15 cellular contexts compared by ENCODE assay signal in the genomic region with DNA sequence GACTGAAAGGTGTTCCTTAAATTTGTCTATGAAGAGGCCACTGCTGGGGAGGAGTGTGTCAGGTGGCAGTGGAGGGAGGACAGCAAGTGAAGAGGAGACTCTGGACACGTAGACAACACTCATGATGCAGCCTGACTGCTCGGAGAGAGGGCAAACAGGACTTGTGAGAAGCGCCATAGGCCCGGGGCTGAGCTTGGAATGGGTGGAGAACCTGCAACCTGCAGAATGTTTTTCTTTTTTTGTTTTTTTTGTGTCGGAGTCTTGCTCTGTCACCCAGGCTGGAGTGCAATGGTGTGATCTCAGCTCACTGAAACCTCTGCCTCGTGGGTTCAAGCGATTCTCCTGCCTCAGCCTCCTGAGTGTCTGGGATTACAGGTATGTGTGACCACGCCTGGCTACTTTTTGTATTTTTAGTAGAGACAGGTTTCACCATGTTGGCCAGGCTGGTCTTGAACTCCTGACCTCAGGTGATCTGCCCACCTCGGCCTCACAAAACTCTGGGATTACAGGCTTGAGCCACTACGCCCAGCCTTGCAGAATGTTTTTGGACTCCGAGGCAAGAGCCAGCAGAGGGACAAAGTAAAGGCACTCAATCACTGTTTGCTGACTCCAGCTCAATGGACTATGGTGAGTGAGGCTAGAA. TPM values are rescaled to one million over a fixed set of nuclear protein-coding genes. Genes with fewer than 3 reads are reported as not detected.
DNase-seq lines count a peak whose midpoint lies in the region; ATAC-seq, FAIRE-seq and TF ChIP-seq lines count a peak whose summit lies in the region.
"Had no signal": no experiment of that assay in that cellular context is flagged by ENCODE, and none has a peak within 500 bp of the region (broad histone marks: within the 10 kb centered on the region; RNA-seq: fewer than 3 reads in every experiment).

No MANE protein-coding gene starts in this region.

- no peak overlapping the region for H3K4ac ChIP-seq in H1 (replicated peaks; ENCODE audit: insufficient read length, low read depth, low read length)
- no peak overlapping the region for H3K4ac ChIP-seq in neuronal stem cell (ENCODE audit: low read length)

- TF ChIP-seq EP300 in HepG2 (IDR thresholded peaks at IDR 0.05; ENCODE audit: low read depth in 2 of 2, low read length in 2 of 2) (no peak), HepG2 (CRISPR knock-in tag; IDR thresholded peaks at IDR 0.05; ENCODE audit: borderline replicate concordance) (no peak), H1 (IDR thresholded peaks at IDR 0.05; ENCODE audit: borderline replicate concordance in 1 of 2, low read depth in 2 of 2, low read length in 2 of 2) (no peak)

- POLR2A ChIA-PET in HepG2 (lab: Yijun Ruan, JAX) (interaction anchor here (1.0 kb wide), 1 partner anchor 19 kb away, joined by 3 read pairs; no protein-coding TSS in a partner anchor), H1 (lab: Charles Lee; ENCODE audit: partially characterized antibody) (interaction anchor here (0.7 to 6.7 kb wide), 7 partner anchors 13 to 235 kb away, joined by 3 to 104 read pairs (median 3); a partner anchor contains a TSS)

- H2BK120ac ChIP-seq in H1 (replicated peaks; ENCODE audit: low read depth, low read length) (no peak overlapping the region), neuronal stem cell (ENCODE audit: low read depth, low read length) (no peak overlapping the region)

- H4K91ac ChIP-seq in H1 (replicated peaks; ENCODE audit: insufficient read length, low read length) (no peak overlapping the region), neuronal stem cell (ENCODE audit: low read depth, low read length, poor library complexity) (no peak overlapping the region)

- H3K9me3 Mint-ChIP-seq in glutamatergic neuron (ENCODE audit: unreplicated experiment), result peaks cover 9% of the 10 kb centered on the region

- TF ChIP-seq POLR2A in HepG2 (IDR thresholded peaks at IDR 0.05; ENCODE audit: insufficient read depth in 1 of 2, low read depth in 2 of 2, low read length in 2 of 2) (no peak), right lobe of liver (IDR thresholded peaks at IDR 0.05) (no peak), H1 (IDR thresholded peaks at IDR 0.05; ENCODE audit: control extremely low read depth in 1 of 2, low read depth in 2 of 2, low read length in 2 of 2) (no peak)

- FAIRE-seq in HepG2 (lab: Jason Lieb, UNC) (no peak), H1 (lab: Jason Lieb, UNC) (no peak)
- FAIRE-seq: GM19239, H54 had no signal

- no peak overlapping the region for H3K4me3 Mint-ChIP-seq in glutamatergic neuron (ENCODE audit: unreplicated experiment)

- H3K4me1 Mint-ChIP-seq in glutamatergic neuron (ENCODE audit: low read depth, unreplicated experiment), result peaks cover 1% of the 10 kb centered on the region

- H3K18ac ChIP-seq in H1 (ENCODE audit: extremely low read depth, low read length) (no peak overlapping the region), neuronal stem cell (ENCODE audit: low read length) (peak overlapping the region; percentile 11)

- H2BK12ac ChIP-seq in H1 (ENCODE audit: low read depth, low read length), result no peak overlapping the region
- no peak overlapping the region for H2BK12ac ChIP-seq in neuronal stem cell (ENCODE audit: low read length)

- no peak for TF ChIP-seq CTCF in HepG2 (CRISPR knock-in tag; IDR thresholded peaks at IDR 0.05)
- TF ChIP-seq CTCF in right lobe of liver (IDR thresholded peaks at IDR 0.05), result no peak
- no peak for TF ChIP-seq CTCF in H1 (IDR thresholded peaks at IDR 0.05; ENCODE audit: control extremely low read depth in 1 of 3, insufficient read depth in 1 of 3, low read depth in 1 of 3, low read length in 3 of 3)
- TF ChIP-seq CTCF in glutamatergic neuron (IDR thresholded peaks at IDR 0.05; ENCODE audit: partially characterized antibody, unreplicated experiment), result no peak
- no peak for TF ChIP-seq CTCF in hepatocyte (IDR thresholded peaks at IDR 0.05; ENCODE audit: poor library complexity)

- H3K4me3 ChIP-seq in HepG2 (replicated peaks in 1 of 3; ENCODE audit: insufficient read depth in 1 of 3, low read depth in 2 of 3, low read length in 3 of 3) (peak overlapping the region in 1 of 3 experiments; percentile 57; a peak in 4 of 6 replicates), right lobe of liver (no peak overlapping the region), H1 (ENCODE audit: extremely low read depth in 1 of 4, insufficient read depth in 2 of 4, low read depth in 3 of 4, low read length in 4 of 4) (no peak overlapping the region), neuronal stem cell (ENCODE audit: low read length in 2 of 2) (no peak overlapping the region), hepatocyte (no peak overlapping the region)
- H3K4me3 ChIP-seq: BLaER1 treated with 17β-estradiol and CSF1 and Interleukin-3, amounts not matched to agents 10 nM and 100 nM had no signal

- BruUV-seq in HepG2 (replicated peaks; lab: Mats Ljungman, UMichigan), result no TSS peak

- H3K27ac ChIP-seq in HepG2 (ENCODE audit: extremely low read length, insufficient read depth, low read length) (no peak overlapping the region), right lobe of liver (no peak overlapping the region), H1 (ENCODE audit: low read depth, low read length) (no peak overlapping the region), neuronal stem cell (replicated peaks; ENCODE audit: low read length) (no peak overlapping the region), hepatocyte (no peak overlapping the region)
- H3K27ac ChIP-seq: BLaER1 treated with 17β-estradiol and CSF1 and Interleukin-3, amounts not matched to agents 10 nM and 100 nM had no signal

- H3K9ac ChIP-seq in HepG2 (ENCODE audit: insufficient read depth, low read depth, low read length), result 0 out of 2 replicates have a peak overlapping the region, but pooled peaks have one; percentile 13
- no peak overlapping the region for H3K9ac ChIP-seq in H1 (replicated peaks in 1 of 4; ENCODE audit: extremely low read depth in 1 of 4, low read depth in 3 of 4, low read length in 3 of 4)
- H3K9ac ChIP-seq in neuronal stem cell (ENCODE audit: low read depth, low read length, poor library complexity), result no peak overlapping the region
- H3K9ac ChIP-seq: BLaER1 treated with 17β-estradiol and CSF1 and Interleukin-3, amounts not matched to agents 10 nM and 100 nM had no signal

- H3K36me3 ChIP-seq in HepG2 (replicated peaks in 1 of 2; ENCODE audit: control insufficient read depth in 1 of 2, insufficient read depth in 2 of 2, low read length in 2 of 2) (no peaks in the 10 kb centered on the region), right lobe of liver (no peaks in the 10 kb centered on the region), H1 (ENCODE audit: control insufficient read depth in 2 of 4, insufficient read depth in 4 of 4, low read length in 3 of 4) (no peaks in the 10 kb centered on the region), neuronal stem cell (replicated peaks in 1 of 2; ENCODE audit: control insufficient read depth in 2 of 2, insufficient read depth in 2 of 2, low read length in 2 of 2) (no peaks in the 10 kb centered on the region), hepatocyte (replicated peaks; ENCODE audit: insufficient read depth, low read depth) (no peaks in the 10 kb centered on the region)
- H3K36me3 ChIP-seq: BLaER1 treated with 17β-estradiol and CSF1 and Interleukin-3, amounts not matched to agents 10 nM and 100 nM had no signal

- H2AK5ac ChIP-seq in H1 (ENCODE audit: low read depth, low read length), result no peak overlapping the region
- H2AK5ac ChIP-seq in neuronal stem cell (ENCODE audit: low read depth, low read length), result no peak overlapping the region

- no peak overlapping the region for H4K5ac ChIP-seq in H1 (ENCODE audit: insufficient read length, low read depth, low read length)

- peak overlapping the region; percentile 18 for H2AFZ ChIP-seq in HepG2 (ENCODE audit: low read length)
- H2AFZ ChIP-seq in H1 (ENCODE audit: low read length), result no peak overlapping the region
- no peak overlapping the region for H2AFZ ChIP-seq in neuronal stem cell (ENCODE audit: low read length)
- H2AFZ ChIP-seq in hepatocyte, result no peak overlapping the region

- H3K4me2 ChIP-seq in HepG2 (ENCODE audit: low read depth, low read length) (peak overlapping the region; percentile 73), H1 (ENCODE audit: insufficient read depth in 1 of 2, low read depth in 2 of 2, low read length in 2 of 2) (no peak overlapping the region), neuronal stem cell (ENCODE audit: insufficient read depth, low read length, poor library complexity, severe bottlenecking) (no peak overlapping the region), hepatocyte (no peak overlapping the region)
- H3K4me2 ChIP-seq: BLaER1 treated with 17β-estradiol and CSF1 and Interleukin-3, amounts not matched to agents 10 nM and 100 nM had no signal

- H3K56ac ChIP-seq in H1 (replicated peaks; ENCODE audit: insufficient read length, low read depth, low read length), result no peak overlapping the region

- H3K23ac ChIP-seq in H1 (ENCODE audit: insufficient read length), result no peak overlapping the region
- no peak overlapping the region for H3K23ac ChIP-seq in neuronal stem cell (ENCODE audit: low read depth, low read length, poor library complexity)

- H4K20me1 ChIP-seq in HepG2 (ENCODE audit: insufficient read depth, low read length) (no peaks in the 10 kb centered on the region), H1 (replicated peaks in 1 of 2; ENCODE audit: control insufficient read depth in 1 of 2, insufficient read depth in 2 of 2, low read length in 2 of 2) (no peaks in the 10 kb centered on the region), hepatocyte (ENCODE audit: insufficient read depth, poor library complexity, severe bottlenecking) (no peaks in the 10 kb centered on the region)
- H4K20me1 ChIP-seq: BLaER1 treated with 17β-estradiol and CSF1 and Interleukin-3, amounts not matched to agents 10 nM and 100 nM had no signal

- peaks cover 16% of the 10 kb centered on the region for H3K27me3 Mint-ChIP-seq in glutamatergic neuron (ENCODE audit: unreplicated experiment)

- in situ Hi-C loops in HepG2 (cut with HindIII; ENCODE audit: extremely low pct_ligation_motif_present, low pct_unique_long_range_greater_than_20kb), result no loop called here

- H3K36me3 Mint-ChIP-seq in glutamatergic neuron (ENCODE audit: unreplicated experiment), result no peaks in the 10 kb centered on the region

- H3K4me1 ChIP-seq in HepG2 (ENCODE audit: insufficient read depth, low read length), result peaks cover 44% of the 10 kb centered on the region
- H3K4me1 ChIP-seq in right lobe of liver, result peaks cover 0 to 2% (median 0%) of the 10 kb centered on the region in 4 donors
- H3K4me1 ChIP-seq in H1 (replicated peaks in 1 of 4; ENCODE audit: control insufficient read depth in 3 of 4, insufficient read depth in 4 of 4, low read length in 3 of 4), result no peaks in the 10 kb centered on the region; a peak in 1 of 7 replicates
- H3K4me1 ChIP-seq in neuronal stem cell (ENCODE audit: control insufficient read depth in 2 of 2, insufficient read depth in 1 of 2, low read depth in 1 of 2, low read length in 2 of 2), result no peaks in the 10 kb centered on the region
- no peaks in the 10 kb centered on the region for H3K4me1 ChIP-seq in hepatocyte (ENCODE audit: insufficient read depth)

- no peaks in the 10 kb centered on the region for H3K79me2 ChIP-seq in HepG2 (ENCODE audit: insufficient read depth, low read length)
- H3K79me2 ChIP-seq in H1 (ENCODE audit: control insufficient read depth in 1 of 2, insufficient read depth in 2 of 2, low read length in 2 of 2), result no peaks in the 10 kb centered on the region
- H3K79me2 ChIP-seq in hepatocyte, result no peaks in the 10 kb centered on the region

- H2BK20ac ChIP-seq in H1 (ENCODE audit: low read length), result no peak overlapping the region

- H3K9me3 ChIP-seq in HepG2 (ENCODE audit: low read length), result no peaks in the 10 kb centered on the region
- no peaks in the 10 kb centered on the region for H3K9me3 ChIP-seq in right lobe of liver
- no peaks in the 10 kb centered on the region for H3K9me3 ChIP-seq in H1 (ENCODE audit: insufficient read depth in 2 of 2, low read depth in 1 of 2, low read length in 1 of 2)
- no peaks in the 10 kb centered on the region for H3K9me3 ChIP-seq in neuronal stem cell (replicated peaks in 1 of 2; ENCODE audit: control insufficient read depth in 2 of 2, insufficient read depth in 1 of 2, low read depth in 1 of 2, low read length in 2 of 2)
- no peaks in the 10 kb centered on the region for H3K9me3 ChIP-seq in hepatocyte (ENCODE audit: low read depth)
- H3K9me3 ChIP-seq: BLaER1 treated with 17β-estradiol and CSF1 and Interleukin-3, amounts not matched to agents 10 nM and 100 nM had no signal

- no peak overlapping the region for H3K27ac Mint-ChIP-seq in glutamatergic neuron (ENCODE audit: unreplicated experiment)

- no peaks in the 10 kb centered on the region for H3K23me2 ChIP-seq in H1 (ENCODE audit: low read depth, low read length)

- DNase-seq in HepG2 (ENCODE audit: low spot score) (no peak), right lobe of liver (no peak), H1 (ENCODE audit: low read depth in 1 of 2, low spot score in 2 of 2) (no peak), neuronal stem cell (ENCODE audit: low spot score) (no peak), glutamatergic neuron (no peak), SKM-1 treated with dmso at 0.1 percent for 144 hours (lab: John Stamatoyannopoulos, UW; ENCODE audit: unreplicated experiment) (no peak), hepatocyte (ENCODE audit: low spot score) (no peak), nucleus accumbens (lab: John Stamatoyannopoulos, UW) (no peak)
- DNase-seq: 8988T; ACHN; CD4-positive, CD25-positive, alpha-beta regulatory T cell; GF-D8 had no signal

- 25% methylated on average over 11 of the region's 11 CpGs for WGBS in HepG2 (ENCODE audit: low lambda C conversion rate)
- 71% methylated on average over 7 of the region's 11 CpGs for WGBS in right lobe of liver (ENCODE audit: insufficient coverage, low coverage, low lambda C conversion rate, missing lambda C conversion rate)
- WGBS in H1 (ENCODE audit: extremely low coverage in 1 of 2, insufficient coverage in 1 of 2, insufficient read length in 1 of 2, insufficient replicate concordance in 2 of 2, low coverage in 1 of 2, low lambda C conversion rate in 2 of 2, missing lambda C conversion rate in 1 of 2), 2 experiments, result 89% methylated on average over 11 of the region's 11 CpGs; no CpG with 5 or more reads in 1 of the 2 experiments
- no CpG with 5 or more reads among the region's 11 CpGs for WGBS in neuronal stem cell (ENCODE audit: extremely low coverage in 2 of 2, insufficient read length in 2 of 2, insufficient replicate concordance in 1 of 2), 2 donors
- WGBS in hepatocyte (ENCODE audit: low lambda C conversion rate, missing lambda C conversion rate), result 90% methylated on average over 11 of the region's 11 CpGs

- no peak overlapping the region for H3K14ac ChIP-seq in H1 (ENCODE audit: insufficient read length)
- H3K14ac ChIP-seq in neuronal stem cell (ENCODE audit: low read length), result no peak overlapping the region

- H4K8ac ChIP-seq in H1 (ENCODE audit: extremely low read depth, insufficient read depth, low read length) (no peak overlapping the region), neuronal stem cell (ENCODE audit: low read depth, low read length) (no peak overlapping the region)

- H3K9me2 ChIP-seq in hepatocyte (replicated peaks; ENCODE audit: insufficient read depth), result no peaks in the 10 kb centered on the region

- TF ChIP-seq RAD21 in HepG2 (CRISPR knock-in tag; IDR thresholded peaks at IDR 0.05) (no peak), H1 (IDR thresholded peaks at IDR 0.05 in 1 of 2, conservative IDR thresholded peaks at IDR 0.05 in 1 of 2; ENCODE audit: low read depth in 2 of 2, low read length in 2 of 2) (no peak)

- H2BK5ac ChIP-seq in H1 (ENCODE audit: low read depth, low read length) (no peak overlapping the region), neuronal stem cell (ENCODE audit: low read length) (no peak overlapping the region)

- 0 out of 2 replicates have a peak overlapping the region, but pooled peaks have one; percentile 72 for H2BK15ac ChIP-seq in H1 (ENCODE audit: low read length)
- H2BK15ac ChIP-seq in neuronal stem cell (ENCODE audit: low read length), result no peak overlapping the region

- CTCF ChIA-PET in HepG2 (lab: Yijun Ruan, JAX; ENCODE audit: low intra/inter-chr PET ratio, low total read pairs), result no interaction called here
- CTCF ChIA-PET in H1 (lab: Charles Lee; ENCODE audit: partially characterized antibody), result interaction anchor here (0.5 to 2.1 kb wide), 12 partner anchors 8 to 280 kb away, joined by 3 to 9 read pairs (median 3); a partner anchor contains a TSS

- peaks cover 0 to 5% of the 10 kb centered on the region in 2 experiments; a peak in 1 of 5 replicates for H3K27me3 ChIP-seq in HepG2 (ENCODE audit: control insufficient read depth in 1 of 2, insufficient read depth in 2 of 2, low read length in 2 of 2)
- H3K27me3 ChIP-seq in right lobe of liver, result no peaks in the 10 kb centered on the region
- H3K27me3 ChIP-seq in H1 (replicated peaks in 1 of 4; ENCODE audit: control insufficient read depth in 3 of 4, extremely low read depth in 1 of 4, insufficient read depth in 3 of 4, low read length in 3 of 4), result no peaks in the 10 kb centered on the region
- no peaks in the 10 kb centered on the region for H3K27me3 ChIP-seq in neuronal stem cell (ENCODE audit: control insufficient read depth in 3 of 3, insufficient read depth in 3 of 3, low read depth in 1 of 3, low read length in 3 of 3)
- no peaks in the 10 kb centered on the region for H3K27me3 ChIP-seq in hepatocyte
- H3K27me3 ChIP-seq: BLaER1 treated with 17β-estradiol and CSF1 and Interleukin-3, amounts not matched to agents 10 nM and 100 nM had no signal

- no peak for ATAC-seq in HepG2
- no peak for ATAC-seq in right lobe of liver

- no peaks in the 10 kb centered on the region for H3K79me1 ChIP-seq in H1 (ENCODE audit: low read depth, low read length)
- no peaks in the 10 kb centered on the region for H3K79me1 ChIP-seq in neuronal stem cell (ENCODE audit: low read depth, low read length)

- intact Hi-C loops in HepG2 (cut with micrococcal nuclease; ENCODE audit: unreplicated experiment), result no loop called here
- intact Hi-C loops in right lobe of liver (cut with DNase I), result no loop called here

RNA-seq across cellular contexts. Expression of a gene that starts 18.9 kb away (rescaled TPM):
- 15.6 and 15.8 TPM in 2 replicates for total RNA-seq in HepG2 (2016; rRNA removed; fragmentation: Illumina TruSeq; extraction: Trizol)
- total RNA-seq in HepG2 (2016; cell fraction: cytosol; rRNA removed; fragmentation: Illumina TruSeq; extraction: Trizol; ENCODE audit: low read depth), result 12.9 and 19.3 TPM in 2 replicates
- total RNA-seq in HepG2 (2016; cell fraction: insoluble cytoplasmic fraction; rRNA removed; fragmentation: Illumina TruSeq; extraction: Trizol), result 16.5 and 17.3 TPM in 2 replicates
- total RNA-seq in HepG2 (2016; cell fraction: membrane; rRNA removed; fragmentation: Illumina TruSeq; extraction: Trizol), result 26.7 and 28.4 TPM in 2 replicates
- total RNA-seq in HepG2 (2016; cell fraction: nucleus; rRNA removed; fragmentation: Illumina TruSeq; extraction: Trizol), result 7.5 and 8.2 TPM in 2 replicates
- 14.7 and 15.8 TPM in 2 replicates for polyA plus RNA-seq in HepG2 (2011; rRNA removed)
- polyA plus RNA-seq in HepG2 (2011; cell fraction: cytosol; rRNA removed), result 13.6 and 14.2 TPM in 2 replicates
- polyA plus RNA-seq in HepG2 (2011; cell fraction: nucleus; rRNA removed), result 5.0 and 6.4 TPM in 2 replicates
- polyA plus RNA-seq in HepG2 (2012), result 8.2 and 10.9 TPM in 2 replicates
- 17.7 and 20.4 TPM in 2 replicates for polyA plus RNA-seq in HepG2 (2016; cell fraction: cytosol; fragmentation: Illumina TruSeq; extraction: Trizol; ENCODE audit: low read depth)
- 19.2 and 21.6 TPM in 2 replicates for polyA plus RNA-seq in HepG2 (2016; cell fraction: insoluble cytoplasmic fraction; fragmentation: Illumina TruSeq; extraction: Trizol; ENCODE audit: low read depth)
- 26.7 and 27.3 TPM in 2 replicates for polyA plus RNA-seq in HepG2 (2016; cell fraction: membrane; fragmentation: Illumina TruSeq; extraction: Trizol; ENCODE audit: low read depth)
- 17.0 and 18.8 TPM in 2 replicates for polyA plus RNA-seq in HepG2 (2016; cell fraction: nucleus; fragmentation: Illumina TruSeq; extraction: Trizol; ENCODE audit: insufficient read depth, low read depth)
- polyA minus RNA-seq in HepG2 (2011; rRNA and poly(A)+ RNA removed; ENCODE audit: low replicate concordance), result 5.0 and 8.9 TPM in 2 replicates
- polyA minus RNA-seq in HepG2 (2011; cell fraction: cytosol; rRNA and poly(A)+ RNA removed), result 4.3 and 6.3 TPM in 2 replicates
- 2.2 and 3.0 TPM in 2 replicates for polyA minus RNA-seq in HepG2 (2011; cell fraction: nucleus; rRNA and poly(A)+ RNA removed)
- 10 to 100 TPM in 1 of 6 experiments, 1 to 10 TPM in 5; 7.2 to 12.4 (median 8.3) TPM for total RNA-seq in right lobe of liver
- 21.8 and 24.1 TPM in 2 replicates for total RNA-seq in H1 (2021; fragmentation: NEBNext Ultra II Directional; extraction: Animal tissue kit (Norgen Biotek cat#: 25700))
- 20.5 and 22.6 TPM in 2 replicates for polyA plus RNA-seq in H1 (2011; rRNA removed)
- polyA plus RNA-seq in H1 (2011; cell fraction: cytosol; rRNA removed), result 23.9 TPM
- polyA plus RNA-seq in H1 (2011; cell fraction: nucleus; rRNA removed), result 18.5 TPM
- 17.9 to 21.2 TPM (median 19.4 TPM) in 4 replicates for polyA plus RNA-seq in H1 (2012, experiment 1 of 2)
- polyA plus RNA-seq in H1 (2012, experiment 2 of 2), result 8.9 TPM
- polyA plus RNA-seq in H1 (2013, experiment 1 of 2), result 32.3 TPM
- polyA plus RNA-seq in H1 (2013, experiment 2 of 2), result 34.2 TPM
- polyA minus RNA-seq in H1 (2011; rRNA and poly(A)+ RNA removed), result 10.9 and 11.1 TPM in 2 replicates
- polyA minus RNA-seq in H1 (2011; cell fraction: cytosol; rRNA and poly(A)+ RNA removed), result 8.1 TPM
- polyA minus RNA-seq in H1 (2011; cell fraction: nucleus; rRNA and poly(A)+ RNA removed), result 7.9 TPM
- polyA plus RNA-seq in neuronal stem cell (2013, experiment 1 of 2), result 24.2 TPM
- 24.1 TPM for polyA plus RNA-seq in neuronal stem cell (2013, experiment 2 of 2)
- 9.9 TPM for total RNA-seq in glutamatergic neuron (ENCODE audit: unreplicated experiment)
- 14.9 and 16.1 TPM in 2 replicates for total RNA-seq in hepatocyte
- 12.1 and 18.9 TPM in 2 replicates for polyA plus RNA-seq in hepatocyte

RNA-seq across cellular contexts. Expression of a gene that starts 20.3 kb away (rescaled TPM):
- total RNA-seq in HepG2 (2016; rRNA removed; fragmentation: Illumina TruSeq; extraction: Trizol) (305 and 410 TPM in 2 replicates), right lobe of liver (10 to 100 TPM in 4 of 6 experiments, 1 to 10 TPM in 2; 9.2 to 36.6 (median 20.0) TPM), glutamatergic neuron (ENCODE audit: unreplicated experiment) (223 TPM), hepatocyte (62.6 and 72.1 TPM in 2 replicates)
- 130 and 151 TPM in 2 replicates for total RNA-seq in HepG2 (2016; cell fraction: cytosol; rRNA removed; fragmentation: Illumina TruSeq; extraction: Trizol; ENCODE audit: low read depth)
- 293 and 395 TPM in 2 replicates for total RNA-seq in HepG2 (2016; cell fraction: insoluble cytoplasmic fraction; rRNA removed; fragmentation: Illumina TruSeq; extraction: Trizol)
- total RNA-seq in HepG2 (2016; cell fraction: membrane; rRNA removed; fragmentation: Illumina TruSeq; extraction: Trizol), result 181 and 208 TPM in 2 replicates
- total RNA-seq in HepG2 (2016; cell fraction: nucleus; rRNA removed; fragmentation: Illumina TruSeq; extraction: Trizol), result 176 and 216 TPM in 2 replicates
- polyA plus RNA-seq in HepG2 (2011; rRNA removed) (76.7 and 111 TPM in 2 replicates), H1 (2011; rRNA removed) (282 and 413 TPM in 2 replicates), hepatocyte (99.5 and 109 TPM in 2 replicates)
- 89.6 and 93.6 TPM in 2 replicates for polyA plus RNA-seq in HepG2 (2011; cell fraction: cytosol; rRNA removed)
- polyA plus RNA-seq in HepG2 (2011; cell fraction: nucleus; rRNA removed), result 62.8 and 68.9 TPM in 2 replicates
- 104 and 144 TPM in 2 replicates for polyA plus RNA-seq in HepG2 (2012)
- 63.3 and 66.0 TPM in 2 replicates for polyA plus RNA-seq in HepG2 (2016; cell fraction: cytosol; fragmentation: Illumina TruSeq; extraction: Trizol; ENCODE audit: low read depth)
- 396 and 415 TPM in 2 replicates for polyA plus RNA-seq in HepG2 (2016; cell fraction: insoluble cytoplasmic fraction; fragmentation: Illumina TruSeq; extraction: Trizol; ENCODE audit: low read depth)
- polyA plus RNA-seq in HepG2 (2016; cell fraction: membrane; fragmentation: Illumina TruSeq; extraction: Trizol; ENCODE audit: low read depth), result 85.9 and 88.8 TPM in 2 replicates
- polyA plus RNA-seq in HepG2 (2016; cell fraction: nucleus; fragmentation: Illumina TruSeq; extraction: Trizol; ENCODE audit: insufficient read depth, low read depth), result 251 and 259 TPM in 2 replicates
- polyA minus RNA-seq in HepG2 (2011; rRNA and poly(A)+ RNA removed; ENCODE audit: low replicate concordance), result 207 and 617 TPM in 2 replicates
- 122 and 150 TPM in 2 replicates for polyA minus RNA-seq in HepG2 (2011; cell fraction: cytosol; rRNA and poly(A)+ RNA removed)
- polyA minus RNA-seq in HepG2 (2011; cell fraction: nucleus; rRNA and poly(A)+ RNA removed), result 120 and 124 TPM in 2 replicates
- total RNA-seq in H1 (2021; fragmentation: NEBNext Ultra II Directional; extraction: Animal tissue kit (Norgen Biotek cat#: 25700)), result 599 and 612 TPM in 2 replicates
- 359 TPM for polyA plus RNA-seq in H1 (2011; cell fraction: cytosol; rRNA removed)
- 273 TPM for polyA plus RNA-seq in H1 (2011; cell fraction: nucleus; rRNA removed)
- polyA plus RNA-seq in H1 (2012, experiment 1 of 2), result 400 to 532 TPM (median 448 TPM) in 4 replicates
- polyA plus RNA-seq in H1 (2012, experiment 2 of 2), result 97.1 TPM
- 316 TPM for polyA plus RNA-seq in H1 (2013, experiment 1 of 2)
- polyA plus RNA-seq in H1 (2013, experiment 2 of 2), result 317 TPM
- 770 and 875 TPM in 2 replicates for polyA minus RNA-seq in H1 (2011; rRNA and poly(A)+ RNA removed)
- 428 TPM for polyA minus RNA-seq in H1 (2011; cell fraction: cytosol; rRNA and poly(A)+ RNA removed)
- polyA minus RNA-seq in H1 (2011; cell fraction: nucleus; rRNA and poly(A)+ RNA removed), result 320 TPM
- 370 TPM for polyA plus RNA-seq in neuronal stem cell (2013, experiment 1 of 2)
- polyA plus RNA-seq in neuronal stem cell (2013, experiment 2 of 2), result 366 TPM
